In genomic region chr20:297925-298754, GRCh38 we compare ENCODE assay signal across 8 cellular contexts. TPM values are rescaled to one million over a fixed set of nuclear protein-coding genes. Genes with fewer than 3 reads are reported as not detected.
DNase-seq lines count a peak whose midpoint lies in the region; ATAC-seq and TF ChIP-seq lines count a peak whose summit lies in the region.

No MANE protein-coding gene starts in this region.

- H3K27ac ChIP-seq in ectodermal cell (ENCODE audit: insufficient read depth, low read depth, low read length, poor library complexity, severe bottlenecking) (peak overlapping the region; percentile 63), lower lobe of right lung (peak overlapping the region; percentile 99)

- DNase-seq in ACHN = peak; percentile 56
- peak; percentile 32 for DNase-seq in NCI-H226
- DNase-seq in activated CD4-positive, alpha-beta T cell treated with anti-CD3 and anti-CD28 coated beads, Interleukin-2, amount 10 ng/mL, durations not matched to agents 24 days and 14 days = peak; percentile 83
- peak; percentile 85 for DNase-seq in lower lobe of right lung
- DNase-seq in stimulated activated CD4-positive, alpha-beta T cell treated with anti-CD3 and anti-CD28 coated beads, TNF-alpha, amount 100 ng/mL, for 4 hours (ENCODE audit: low read depth in 3 of 3) = peak; percentile 5 to 29 (median 11)

- H3K27me3 ChIP-seq in ectodermal cell (ENCODE audit: control insufficient read depth, insufficient read depth, low read length, poor library complexity, severe bottlenecking) (peaks cover 10% of the 10 kb centered on the region), lower lobe of right lung (ENCODE audit: low read depth) (no peaks in the 10 kb centered on the region)

- peaks cover 41% of the 10 kb centered on the region for H3K36me3 Mint-ChIP-seq in activated CD4-positive, alpha-beta T cell treated with anti-CD3 and anti-CD28 coated beads, Interleukin-2, amount 10 ng/mL, durations not matched to agents 24 days and 14 days (ENCODE audit: low read depth)

- peaks cover 31% of the 10 kb centered on the region for H3K4me1 ChIP-seq in ectodermal cell (ENCODE audit: control insufficient read depth, insufficient read depth, low read length)
- peaks cover 44% of the 10 kb centered on the region for H3K4me1 ChIP-seq in lower lobe of right lung

- 0 to 1% methylated on average over 74 of the region's 74 CpGs for WGBS in ectodermal cell, 2 experiments

- H3K27me3 Mint-ChIP-seq in activated CD4-positive, alpha-beta T cell treated with anti-CD3 and anti-CD28 coated beads, Interleukin-2, amount 10 ng/mL, durations not matched to agents 24 days and 14 days = peaks cover 1% of the 10 kb centered on the region

- peak overlapping the region; percentile 98 for H3K27ac Mint-ChIP-seq in activated CD4-positive, alpha-beta T cell treated with anti-CD3 and anti-CD28 coated beads, Interleukin-2, amount 10 ng/mL, durations not matched to agents 24 days and 14 days

- ATAC-seq in HG03045 (IDR thresholded peaks at IDR 0.05; ENCODE audit: unreplicated experiment) (peak; percentile 19), lower lobe of right lung (peak; percentile 72 to 78)

- no peaks in the 10 kb centered on the region for H3K9me3 ChIP-seq in ectodermal cell (ENCODE audit: control insufficient read depth, low read length)
- no peaks in the 10 kb centered on the region for H3K9me3 ChIP-seq in lower lobe of right lung

- no peaks in the 10 kb centered on the region for H3K9me3 Mint-ChIP-seq in activated CD4-positive, alpha-beta T cell treated with anti-CD3 and anti-CD28 coated beads, Interleukin-2, amount 10 ng/mL, durations not matched to agents 24 days and 14 days

- TF ChIP-seq CTCF in lower lobe of right lung (IDR thresholded peaks at IDR 0.05) = no peak

- in situ Hi-C loops in ACHN (cut with HindIII; ENCODE audit: low pct_ligation_motif_present, low pct_unique_long_range_greater_than_20kb, low sequenced_read_pairs) = no loop called here

- H3K4me3 Mint-ChIP-seq in activated CD4-positive, alpha-beta T cell treated with anti-CD3 and anti-CD28 coated beads, Interleukin-2, amount 10 ng/mL, durations not matched to agents 24 days and 14 days = peak overlapping the region; percentile 96

- H3K4me3 ChIP-seq in ectodermal cell (ENCODE audit: insufficient read depth, low read depth, low read length) (peak overlapping the region; percentile 86), lower lobe of right lung (peak overlapping the region; percentile 76)

- intact Hi-C loops in activated CD4-positive, alpha-beta T cell treated with anti-CD3 and anti-CD28 coated beads, Interleukin-2, amount 10 ng/mL, durations not matched to agents 24 days and 14 days (cut with micrococcal nuclease) = loop anchor here (1.0 to 2.0 kb wide), 4 partner anchors 12 to 111 kb away; partner anchors contain the start of genes RBCK1 and SOX12
- intact Hi-C loops in lower lobe of right lung (cut with DNase I) = no loop called here

- peaks cover 43% of the 10 kb centered on the region for H3K4me1 Mint-ChIP-seq in activated CD4-positive, alpha-beta T cell treated with anti-CD3 and anti-CD28 coated beads, Interleukin-2, amount 10 ng/mL, durations not matched to agents 24 days and 14 days

- peak; percentile 41 for TF ChIP-seq POLR2A in GM18526 (IDR thresholded peaks at IDR 0.05; ENCODE audit: extremely low read depth, insufficient read length)

- no peaks in the 10 kb centered on the region for H3K36me3 ChIP-seq in ectodermal cell (ENCODE audit: control insufficient read depth, insufficient read depth, low read length)
- no peaks in the 10 kb centered on the region for H3K36me3 ChIP-seq in lower lobe of right lung

RNA-seq across cellular contexts. Expression of gene ZCCHC3, which starts 0.8 kb away (rescaled TPM):
- 23.7 and 24.6 TPM in 2 replicates for total RNA-seq in activated CD4-positive, alpha-beta T cell treated with anti-CD3 and anti-CD28 coated beads, Interleukin-2, amount 10 ng/mL, durations not matched to agents 24 days and 14 days
- 54.6 TPM for polyA plus RNA-seq in ectodermal cell (2013, experiment 1 of 4)
- 50.3 TPM for polyA plus RNA-seq in ectodermal cell (2013, experiment 2 of 4)
- polyA plus RNA-seq in ectodermal cell (2013, experiment 3 of 4) = 42.8 TPM
- polyA plus RNA-seq in ectodermal cell (2013, experiment 4 of 4) = 44.4 TPM
- 15.6 TPM for total RNA-seq in lower lobe of right lung

RNA-seq across cellular contexts. Expression of gene C20orf96, which starts 7.6 kb away (rescaled TPM):
- total RNA-seq in activated CD4-positive, alpha-beta T cell treated with anti-CD3 and anti-CD28 coated beads, Interleukin-2, amount 10 ng/mL, durations not matched to agents 24 days and 14 days = 5.7 and 6.7 TPM in 2 replicates
- 38.8 TPM for polyA plus RNA-seq in ectodermal cell (2013, experiment 1 of 4)
- 35.9 TPM for polyA plus RNA-seq in ectodermal cell (2013, experiment 2 of 4)
- 36.1 TPM for polyA plus RNA-seq in ectodermal cell (2013, experiment 3 of 4)
- polyA plus RNA-seq in ectodermal cell (2013, experiment 4 of 4) = 38.7 TPM
- total RNA-seq in lower lobe of right lung = 11.6 TPM

RNA-seq across cellular contexts. Expression of gene SOX12, which starts 27.2 kb away (rescaled TPM):
- total RNA-seq in activated CD4-positive, alpha-beta T cell treated with anti-CD3 and anti-CD28 coated beads, Interleukin-2, amount 10 ng/mL, durations not matched to agents 24 days and 14 days = 11.0 and 11.2 TPM in 2 replicates
- 79.2 TPM for polyA plus RNA-seq in ectodermal cell (2013, experiment 1 of 4)
- polyA plus RNA-seq in ectodermal cell (2013, experiment 2 of 4) = 77.5 TPM
- polyA plus RNA-seq in ectodermal cell (2013, experiment 3 of 4) = 64.5 TPM
- 74.6 TPM for polyA plus RNA-seq in ectodermal cell (2013, experiment 4 of 4)
- total RNA-seq in lower lobe of right lung = 9.8 TPM

RNA-seq across cellular contexts. Expression of gene DEFB132, which starts 40.6 kb away (rescaled TPM):
- not detected in 2 replicates for total RNA-seq in activated CD4-positive, alpha-beta T cell treated with anti-CD3 and anti-CD28 coated beads, Interleukin-2, amount 10 ng/mL, durations not matched to agents 24 days and 14 days
- polyA plus RNA-seq in ectodermal cell (2013, experiment 1 of 4) = not detected
- polyA plus RNA-seq in ectodermal cell (2013, experiment 2 of 4) = not detected
- polyA plus RNA-seq in ectodermal cell (2013, experiment 3 of 4) = not detected
- polyA plus RNA-seq in ectodermal cell (2013, experiment 4 of 4) = not detected
- not detected for total RNA-seq in lower lobe of right lung

RNA-seq across cellular contexts. Expression of gene NRSN2, which starts 48.8 kb away (rescaled TPM):
- 5.1 and 7.0 TPM in 2 replicates for total RNA-seq in activated CD4-positive, alpha-beta T cell treated with anti-CD3 and anti-CD28 coated beads, Interleukin-2, amount 10 ng/mL, durations not matched to agents 24 days and 14 days
- 37.0 TPM for polyA plus RNA-seq in ectodermal cell (2013, experiment 1 of 4)
- 44.2 TPM for polyA plus RNA-seq in ectodermal cell (2013, experiment 2 of 4)
- 32.4 TPM for polyA plus RNA-seq in ectodermal cell (2013, experiment 3 of 4)
- 33.0 TPM for polyA plus RNA-seq in ectodermal cell (2013, experiment 4 of 4)
- 17.3 TPM for total RNA-seq in lower lobe of right lung

Comparison
In these comparisons a context has a peak if more than half of its experiments do, and no peak if none do; other contexts are left out.
1. Peak in every context shown above with its lines: DNase-seq, ATAC-seq, H3K4me3 ChIP-seq and H3K27ac ChIP-seq.
2. DNase-seq: peak in every context shown above with its lines; median percentile 85 in lower lobe of right lung; 83 in activated CD4-positive, alpha-beta T cell treated with anti-CD3 and anti-CD28 coated beads, Interleukin-2, amount 10 ng/mL, durations not matched to agents 24 days and 14 days; 56 in ACHN; 32 in NCI-H226; 11 in stimulated activated CD4-positive, alpha-beta T cell treated with anti-CD3 and anti-CD28 coated beads, TNF-alpha, amount 100 ng/mL, for 4 hours.